25 cellular contexts compared by ENCODE assay signal in genomic region chr1:95263400-95263799, GRCh38. TPM values are rescaled to one million over a fixed set of nuclear protein-coding genes. Genes with fewer than 3 reads are reported as not detected.
A peak's percentile ranks its signal among the peaks of the same experiment; 100 is the strongest.
DNase-seq lines count a peak whose midpoint lies in the region; ATAC-seq, FAIRE-seq and TF ChIP-seq lines count a peak whose summit lies in the region.
"Had no signal": no experiment of that assay in that cellular context is flagged by ENCODE, and none has a peak within 500 bp of the region (broad histone marks: within the 10 kb centered on the region; RNA-seq: fewer than 3 reads in every experiment).

No MANE protein-coding gene starts in this region.

- POLR2A ChIA-PET in K562 (lab: Yijun Ruan, JAX), result no interaction called here

- H3K79me2 ChIP-seq in K562 (ENCODE audit: control insufficient read depth, insufficient read depth, low read length), result no peaks in the 10 kb centered on the region

- TF ChIP-seq EP300 in K562 (IDR thresholded peaks at IDR 0.05; ENCODE audit: low read length), result no peak

- CTCF ChIA-PET in K562 (lab: Yijun Ruan, JAX; ENCODE audit: low intra/inter-chr PET ratio), result no interaction called here

- TF ChIP-seq RAD21 in K562 (CRISPR knock-in tag; conservative IDR thresholded peaks at IDR 0.05 in 1 of 2, IDR thresholded peaks at IDR 0.05 in 1 of 2), result no peak

- H3K4me1 ChIP-seq in K562 (replicated peaks in 1 of 2; ENCODE audit: control insufficient read depth in 2 of 2, insufficient read depth in 2 of 2, low read length in 2 of 2), result peaks cover 0 to 3% of the 10 kb centered on the region in 2 experiments; a peak in 2 of 5 replicates
- H3K4me1 ChIP-seq: A549, BLaER1, HAP-1 had no signal

- H3K4me3 ChIP-seq in K562, result no peak overlapping the region
- H3K4me3 ChIP-seq: A549, BLaER1, HAP-1 had no signal

- intact Hi-C loops in K562 (cut with micrococcal nuclease), result no loop called here

- no peaks in the 10 kb centered on the region for H4K20me1 ChIP-seq in K562 (replicated peaks; ENCODE audit: control insufficient read depth, insufficient read depth, low read length)
- H4K20me1 ChIP-seq: BLaER1 had no signal

- no peak for TF ChIP-seq CTCF in K562 (IDR thresholded peaks at IDR 0.05 in 2 of 3, conservative IDR thresholded peaks at IDR 0.05 in 1 of 3; ENCODE audit: insufficient read depth in 2 of 3, low read depth in 1 of 3, low read length in 3 of 3)

- H3K9ac ChIP-seq in K562 (ENCODE audit: insufficient read depth in 1 of 2, low read depth in 2 of 2, low read length in 2 of 2), result no peak overlapping the region
- H3K9ac ChIP-seq: BLaER1 had no signal

- 35% methylated on average over 5 of the region's 5 CpGs for WGBS in K562 (ENCODE audit: insufficient coverage, low coverage, missing lambda C conversion rate)

- ATAC-seq in K562, result peak; percentile 69
- ATAC-seq in GM21619 (IDR thresholded peaks at IDR 0.05; ENCODE audit: unreplicated experiment), result no peak
- ATAC-seq: A549; CD8-positive, alpha-beta T cell had no signal

- no peaks in the 10 kb centered on the region for H3K27me3 ChIP-seq in K562 (ENCODE audit: control insufficient read depth in 2 of 2, insufficient read depth in 2 of 2, low read length in 2 of 2)
- H3K27me3 ChIP-seq: BLaER1 had no signal

- H3K36me3 ChIP-seq in K562 (ENCODE audit: control insufficient read depth, insufficient read depth, low read length), result no peaks in the 10 kb centered on the region
- H3K36me3 ChIP-seq: BLaER1, HAP-1 had no signal

- H3K27ac ChIP-seq in K562 (ENCODE audit: extremely low read depth, low read depth, low read length), result no peak overlapping the region
- H3K27ac ChIP-seq: A549, BLaER1, C4-2B had no signal

- BruUV-seq in K562 (replicated peaks; lab: Mats Ljungman, UMichigan), result no TSS peak

- in situ Hi-C loops in K562 (cut with MboI), result no loop called here

- no peak for TF ChIP-seq POLR2A in K562 (conservative IDR thresholded peaks at IDR 0.05)

- H3K9me1 ChIP-seq in K562 (ENCODE audit: control insufficient read depth, insufficient read depth, low read length), result no peaks in the 10 kb centered on the region

- no peak overlapping the region for H3K4me2 ChIP-seq in K562 (ENCODE audit: insufficient read depth, low read length)
- H3K4me2 ChIP-seq: A549, BLaER1 had no signal

- H2AFZ ChIP-seq in K562 (ENCODE audit: low read depth, low read length), result peak overlapping the region; percentile 64

- FAIRE-seq in K562 (lab: Jason Lieb, UNC), result no peak
- FAIRE-seq: A549, GM12891, GM18507, H54 had no signal

- DNase-seq in ELF-1 (ENCODE audit: low read depth, low spot score), result peak; percentile 12
- peak; percentile 18 for DNase-seq in amniotic epithelial cell (ENCODE audit: low read depth)
- DNase-seq in K562 (ENCODE audit: extremely low read depth in 1 of 4, low spot score in 3 of 4), result peak in 1 of 4 experiments; percentile 31
- no peak for DNase-seq in NCI-H2171 treated with DMSO at 0.1 percent for 48 hours (lab: John Stamatoyannopoulos, UW)
- no peak for DNase-seq in AG08395 (ENCODE audit: low spot score)
- DNase-seq in NCI-H526 (lab: John Stamatoyannopoulos, UW), result no peak
- DNase-seq: 8988T; ACHN; Caco-2; CD4-positive, CD25-positive, alpha-beta regulatory T cell; CD8-positive, alpha-beta T cell; DMS 273 treated with DMSO at 0.1 percent for 48 hours; DMS79; EL; GF-D8; GOT3; HFFc6 had no signal

- H3K9me3 ChIP-seq in K562 (replicated peaks; ENCODE audit: control insufficient read depth, insufficient read depth, low read depth, low read length), result no peaks in the 10 kb centered on the region
- H3K9me3 ChIP-seq: A549, BLaER1, Caco-2, HAP-1 had no signal

TF ChIP-seq in K562, 482 proteins besides CTCF, POLR2A, EP300 and RAD21:
- no peak for TF ChIP-seq FOXO4 (CRISPR knock-in tag; IDR thresholded peaks at IDR 0.05)
- TF ChIP-seq, protein P1, sequence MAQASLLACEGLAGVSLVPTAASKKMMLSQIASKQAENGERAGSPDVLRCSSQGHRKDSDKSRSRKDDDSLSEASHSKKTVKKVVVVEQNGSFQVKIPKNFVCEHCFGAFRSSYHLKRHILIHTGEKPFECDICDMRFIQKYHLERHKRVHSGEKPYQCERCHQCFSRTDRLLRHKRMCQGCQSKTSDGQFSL (CRISPR knock-in tag; IDR thresholded peaks at IDR 0.05), result no peak
- TF ChIP-seq, protein P1 (tag; IDR thresholded peaks at IDR 0.05), result no peak
- no peak for TF ChIP-seq ZNF41 (CRISPR knock-in tag; conservative IDR thresholded peaks at IDR 0.05)
- no peak for TF ChIP-seq SFPQ (IDR thresholded peaks at IDR 0.05; ENCODE audit: low read depth, low read length)
- TF ChIP-seq HNRNPK (IDR thresholded peaks at IDR 0.05; ENCODE audit: low read depth, low read length, poor library complexity, severe bottlenecking), result no peak
- TF ChIP-seq, protein P2, sequence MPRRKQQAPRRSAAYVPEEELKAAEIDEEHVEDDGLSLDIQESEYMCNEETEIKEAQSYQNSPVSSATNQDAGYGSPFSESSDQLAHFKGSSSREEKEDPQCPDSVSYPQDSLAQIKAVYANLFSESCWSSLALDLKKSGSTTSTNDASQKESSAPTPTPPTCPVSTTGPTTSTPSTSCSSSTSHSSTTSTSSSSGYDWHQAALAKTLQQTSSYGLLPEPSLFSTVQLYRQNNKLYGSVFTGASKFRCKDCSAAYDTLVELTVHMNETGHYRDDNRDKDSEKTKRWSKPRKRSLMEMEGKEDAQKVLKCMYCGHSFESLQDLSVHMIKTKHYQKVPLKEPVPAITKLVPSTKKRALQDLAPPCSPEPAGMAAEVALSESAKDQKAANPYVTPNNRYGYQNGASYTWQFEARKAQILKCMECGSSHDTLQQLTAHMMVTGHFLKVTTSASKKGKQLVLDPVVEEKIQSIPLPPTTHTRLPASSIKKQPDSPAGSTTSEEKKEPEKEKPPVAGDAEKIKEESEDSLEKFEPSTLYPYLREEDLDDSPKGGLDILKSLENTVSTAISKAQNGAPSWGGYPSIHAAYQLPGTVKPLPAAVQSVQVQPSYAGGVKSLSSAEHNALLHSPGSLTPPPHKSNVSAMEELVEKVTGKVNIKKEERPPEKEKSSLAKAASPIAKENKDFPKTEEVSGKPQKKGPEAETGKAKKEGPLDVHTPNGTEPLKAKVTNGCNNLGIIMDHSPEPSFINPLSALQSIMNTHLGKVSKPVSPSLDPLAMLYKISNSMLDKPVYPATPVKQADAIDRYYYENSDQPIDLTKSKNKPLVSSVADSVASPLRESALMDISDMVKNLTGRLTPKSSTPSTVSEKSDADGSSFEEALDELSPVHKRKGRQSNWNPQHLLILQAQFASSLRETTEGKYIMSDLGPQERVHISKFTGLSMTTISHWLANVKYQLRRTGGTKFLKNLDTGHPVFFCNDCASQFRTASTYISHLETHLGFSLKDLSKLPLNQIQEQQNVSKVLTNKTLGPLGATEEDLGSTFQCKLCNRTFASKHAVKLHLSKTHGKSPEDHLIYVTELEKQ (CRISPR knock-in tag; IDR thresholded peaks at IDR 0.05), result no peak
- no peak for TF ChIP-seq POLR3G (IDR thresholded peaks at IDR 0.05; ENCODE audit: extremely low read depth, insufficient read length, insufficient replicate concordance)
- no peak for TF ChIP-seq TFAM (CRISPR knock-in tag; conservative IDR thresholded peaks at IDR 0.05)

RNA-seq across cellular contexts. Expression of gene RWDD3, which starts 29.4 kb away (rescaled TPM):
- total RNA-seq in K562 (2011; cell fraction: chromatin; rRNA removed; ENCODE audit: low replicate concordance), result 15.6 and 29.6 TPM in 2 replicates
- 9.2 and 13.3 TPM in 2 replicates for total RNA-seq in K562 (2011; cell fraction: nucleolus; rRNA removed)
- total RNA-seq in K562 (2011; cell fraction: nucleoplasm; rRNA removed), result 22.8 and 34.2 TPM in 2 replicates
- total RNA-seq in K562 (2014; rRNA removed), result 21.6 and 26.1 TPM in 2 replicates
- total RNA-seq in K562 (2014; rRNA removed; fragmentation: Illumina TruSeq; extraction: Trizol), result 34.9 and 38.5 TPM in 2 replicates
- 33.5 and 34.5 TPM in 2 replicates for total RNA-seq in K562 (2015; rRNA removed; fragmentation: Illumina TruSeq; extraction: Trizol)
- total RNA-seq in K562 (2021), result 23.7 and 26.7 TPM in 2 replicates
- polyA plus RNA-seq in K562 (2011; rRNA removed), result 40.4 and 49.7 TPM in 2 replicates
- 16.5 and 29.2 TPM in 2 replicates for polyA plus RNA-seq in K562 (2011; cell fraction: cytosol; rRNA removed)
- polyA plus RNA-seq in K562 (2011; cell fraction: nucleus; rRNA removed), result 51.5 and 52.0 TPM in 2 replicates
- polyA plus RNA-seq in K562 (2012), result 25.2 and 33.2 TPM in 2 replicates
- polyA plus RNA-seq in K562 (2014; fragmentation: Illumina TruSeq; extraction: Trizol), result 32.9 and 33.8 TPM in 2 replicates
- 10 to 100 TPM; 52.7 to 65.0 TPM for polyA plus RNA-seq in K562 (2014; fragmentation: Nextera tagmentation; extraction: Ambion mirVana)
- polyA plus RNA-seq in K562 (2014; rRNA removed), result 41.2 and 57.4 TPM in 2 replicates
- polyA minus RNA-seq in K562 (2011; rRNA and poly(A)+ RNA removed), result 16.2 and 16.4 TPM in 2 replicates
- 8.4 and 8.6 TPM in 2 replicates for polyA minus RNA-seq in K562 (2011; cell fraction: cytosol; rRNA and poly(A)+ RNA removed)
- polyA minus RNA-seq in K562 (2011; cell fraction: nucleus; rRNA and poly(A)+ RNA removed), result 14.5 and 20.5 TPM in 2 replicates

Comparison
In these comparisons a context has a peak if more than half of its experiments do, and no peak if none do; other contexts are left out.
1. DNase-seq: peak in ELF-1 (single experiment) and amniotic epithelial cell (single experiment); none in NCI-H2171 treated with DMSO at 0.1 percent for 48 hours (single experiment), AG08395 (single experiment) and NCI-H526 (0 of 2).